Comparison of ENCODE assay signal across 18 cellular contexts in genomic region chr1:186536272-186536905, GRCh38.
DNase-seq lines count a peak whose midpoint lies in the region; ATAC-seq, FAIRE-seq and TF ChIP-seq lines count a peak whose summit lies in the region.
"Had no signal": no experiment of that assay in that cellular context is flagged by ENCODE, and none has a peak within 500 bp of the region (broad histone marks: within the 10 kb centered on the region; RNA-seq: fewer than 3 reads in every experiment).

No MANE protein-coding gene starts in this region.

- H3K79me2 ChIP-seq in OCI-LY3 (ENCODE audit: low read length), result no peaks in the 10 kb centered on the region

- FAIRE-seq in bronchial epithelial cell (lab: Jason Lieb, UNC), result no peak
- FAIRE-seq: H54 had no signal

- no peak for TF ChIP-seq RAD21 in IMR-90 (IDR thresholded peaks at IDR 0.05; ENCODE audit: low read length)

- no peaks in the 10 kb centered on the region for H3K36me3 Mint-ChIP-seq in osteocyte (ENCODE audit: unreplicated experiment)
- H3K36me3 Mint-ChIP-seq: neural progenitor cell had no signal

- in situ Hi-C loops in IMR-90 (cut with MboI; ENCODE audit: low sequenced_read_pairs), result no loop called here

- no peak for TF ChIP-seq POLR2A in IMR-90 (IDR thresholded peaks at IDR 0.05; ENCODE audit: low read depth, low read length)

- peak overlapping the region; percentile 77 for H3K27ac Mint-ChIP-seq in osteocyte (ENCODE audit: unreplicated experiment)
- H3K27ac Mint-ChIP-seq: activated T-helper 1 cell treated with anti-CD3 and anti-CD28 coated beads, Interleukin-12 subunit alpha, Interleukin-12 subunit beta, Interleukin-2, Interleukin-4 antibody, amounts not matched to agents 30 ng/mL and 10 ng/mL and 1 ng/mL, durations not matched to agents 14 hours and 24 hours and 36 hours; dendritic cell treated with granulocyte-macrophage colony-stimulating factor and Interleukin-4, amounts not matched to agents 40 ng/mL and 50 ng/mL, for 4 days; neural progenitor cell; T-helper 2 cell treated with Interferon-gamma antibody and Interleukin-4, amounts not matched to agents 5 μg/mL and 100 μg/mL, for 36 hours had no signal

- no peak overlapping the region for H2AFZ ChIP-seq in IMR-90 (replicated peaks; ENCODE audit: low read length, poor library complexity)
- H2AFZ ChIP-seq in OCI-LY3 (ENCODE audit: low read depth, low read length), result peak overlapping the region; percentile 10; the same call in 1 of the 2 replicates
- H2AFZ ChIP-seq: neural progenitor cell had no signal

- 0 out of 2 replicates have a peak, but pooled peaks cover 2% of the 10 kb centered on the region for H3K9me3 ChIP-seq in IMR-90 (ENCODE audit: control insufficient read depth, insufficient read depth, low read length)
- no peaks in the 10 kb centered on the region for H3K9me3 ChIP-seq in OCI-LY3 (ENCODE audit: insufficient read depth, low read length)
- H3K9me3 ChIP-seq: esophagus squamous epithelium, sigmoid colon had no signal

- H2AK5ac ChIP-seq in IMR-90 (ENCODE audit: low read depth, low read length), result no peak overlapping the region; the same call in 1 of the 2 replicates

- H3K4me1 ChIP-seq in IMR-90 (ENCODE audit: control insufficient read depth, insufficient read depth, low read length) (peaks cover 15% of the 10 kb centered on the region), OCI-LY3 (ENCODE audit: low read length) (peaks cover 31% of the 10 kb centered on the region)
- H3K4me1 ChIP-seq: neural progenitor cell had no signal

- peaks cover 14% of the 10 kb centered on the region for H3K9me1 ChIP-seq in IMR-90 (ENCODE audit: insufficient read depth, low read length)

- dilution Hi-C loops in IMR-90 (cut with HindIII; ENCODE audit: low sequenced_read_pairs, unreplicated experiment), result no loop called here

- no peak overlapping the region for H3K9ac ChIP-seq in IMR-90 (ENCODE audit: low read depth, low read length)
- peak overlapping the region; percentile 1; the same call in 1 of the 2 replicates for H3K9ac ChIP-seq in OCI-LY3 (ENCODE audit: low read length)
- H3K9ac ChIP-seq: neural progenitor cell had no signal

- H2BK20ac ChIP-seq in IMR-90 (ENCODE audit: low read depth, low read length), result peak overlapping the region; percentile 14

- H3K56ac ChIP-seq in IMR-90 (ENCODE audit: extremely low read depth, insufficient read depth, low read length), result no peak overlapping the region; the same call in 1 of the 2 replicates

- peak overlapping the region; percentile 26 for H3K14ac ChIP-seq in IMR-90 (replicated peaks; ENCODE audit: low read depth, low read length)

- peak; percentile 4; the same call in 1 of the 2 replicates for ATAC-seq in IMR-90 (ENCODE audit: low read depth)

- CTCF ChIA-PET in IMR-90 (lab: Yijun Ruan, JAX), result no interaction called here

- H2BK120ac ChIP-seq in IMR-90 (ENCODE audit: low read depth, low read length), result peak overlapping the region; percentile 88

- H3K27me3 Mint-ChIP-seq in osteocyte (ENCODE audit: unreplicated experiment), result no peaks in the 10 kb centered on the region
- H3K27me3 Mint-ChIP-seq: dendritic cell treated with granulocyte-macrophage colony-stimulating factor and Interleukin-4, amounts not matched to agents 40 ng/mL and 50 ng/mL, for 4 days had no signal

- H3K4me3 Mint-ChIP-seq in osteocyte (ENCODE audit: unreplicated experiment), result no peak overlapping the region
- H3K4me3 Mint-ChIP-seq: activated T-helper 1 cell treated with anti-CD3 and anti-CD28 coated beads, Interleukin-12 subunit alpha, Interleukin-12 subunit beta, Interleukin-2, Interleukin-4 antibody, amounts not matched to agents 30 ng/mL and 10 ng/mL and 1 ng/mL, durations not matched to agents 14 hours and 24 hours and 36 hours; dendritic cell treated with granulocyte-macrophage colony-stimulating factor and Interleukin-4, amounts not matched to agents 40 ng/mL and 50 ng/mL, for 4 days; neural progenitor cell; T-helper 2 cell treated with Interferon-gamma antibody and Interleukin-4, amounts not matched to agents 5 μg/mL and 100 μg/mL, for 36 hours had no signal

- DNase-seq in IMR-90 (peak; percentile 10), bronchial epithelial cell (ENCODE audit: low read depth) (peak; percentile 34), osteocyte (ENCODE audit: extremely low spot score, unreplicated experiment) (no peak), dedifferentiated amniotic fluid mesenchymal stem cell (ENCODE audit: extremely low spot score) (no peak)
- DNase-seq in stimulated activated CD4-positive, alpha-beta T cell treated with anti-CD3 and anti-CD28 coated beads, Interleukin-4, amount 100 ng/mL, for 1 hour, result no peak
- DNase-seq in activated CD4-positive, alpha-beta T cell treated with anti-CD3 and anti-CD28 coated beads for 4 hours, result no peak
- DNase-seq: activated CD4-positive, alpha-beta T cell treated with anti-CD3 and anti-CD28 coated beads, Interleukin-2, amount 50 U/mL, for 1 hour; esophagus squamous epithelium; NCI-H1048; NCI-H2227 treated with DMSO at 0.1 percent for 48 hours; sigmoid colon had no signal

- intact Hi-C loops in IMR-90 (cut with micrococcal nuclease), result no loop called here

- H3K36me3 ChIP-seq in IMR-90 (ENCODE audit: control insufficient read depth, insufficient read depth, low read length), result no peaks in the 10 kb centered on the region
- no peaks in the 10 kb centered on the region for H3K36me3 ChIP-seq in OCI-LY3 (replicated peaks; ENCODE audit: low read depth, low read length)
- H3K36me3 ChIP-seq in bronchial epithelial cell (ENCODE audit: control insufficient read depth, insufficient read depth, low read length), result no peaks in the 10 kb centered on the region
- H3K36me3 ChIP-seq: esophagus squamous epithelium, neural progenitor cell, sigmoid colon had no signal

- H3K4ac ChIP-seq in IMR-90 (ENCODE audit: low read depth, low read length), result peak overlapping the region; percentile 62; the same call in 1 of the 2 replicates

- peak overlapping the region; percentile 42; the same call in 1 of the 2 replicates for H4K5ac ChIP-seq in IMR-90 (ENCODE audit: low read depth, low read length)

- WGBS in IMR-90 (ENCODE audit: extremely low coverage in 2 of 2, insufficient read length in 1 of 2), 2 experiments, result no CpG with 5 or more reads among the region's 3 CpGs

- peak overlapping the region; percentile 65; the same call in 1 of the 2 replicates for H3K18ac ChIP-seq in IMR-90 (ENCODE audit: low read depth, low read length)

- H4K20me1 ChIP-seq in IMR-90 (ENCODE audit: insufficient read depth, low read length) (no peaks in the 10 kb centered on the region), OCI-LY3 (ENCODE audit: insufficient read depth, low read length) (no peaks in the 10 kb centered on the region)

- H3K27me3 ChIP-seq in IMR-90 (ENCODE audit: control insufficient read depth, insufficient read depth, low read length) (no peaks in the 10 kb centered on the region), OCI-LY3 (ENCODE audit: low read depth, low read length) (no peaks in the 10 kb centered on the region), bronchial epithelial cell (ENCODE audit: control insufficient read depth, insufficient read depth, low read length) (no peaks in the 10 kb centered on the region)
- H3K27me3 ChIP-seq: esophagus squamous epithelium, neural progenitor cell, sigmoid colon had no signal

- peak overlapping the region; percentile 30; the same call in 1 of the 2 replicates for H3K23ac ChIP-seq in IMR-90 (ENCODE audit: low read depth, low read length)

- peak overlapping the region; percentile 77 to 80 for H4K8ac ChIP-seq in IMR-90 (ENCODE audit: low read depth in 2 of 2, low read length in 2 of 2)

- H4K91ac ChIP-seq in IMR-90 (ENCODE audit: insufficient read depth, low read depth, low read length), result peak overlapping the region; percentile 11; the same call in 1 of the 2 replicates

- POLR2A ChIA-PET in IMR-90 (lab: Charles Lee; ENCODE audit: unreplicated experiment), result no interaction called here

- no peak for TF ChIP-seq CTCF in IMR-90 (conservative IDR thresholded peaks at IDR 0.05; ENCODE audit: low read depth, low read length)
- no peak for TF ChIP-seq CTCF in OCI-LY3 (IDR thresholded peaks at IDR 0.05; ENCODE audit: low read depth, low read length)
- TF ChIP-seq CTCF in bronchial epithelial cell (IDR thresholded peaks at IDR 0.05; ENCODE audit: insufficient read depth, low read length, severe bottlenecking), result no peak
- no peak for TF ChIP-seq CTCF in osteocyte (IDR thresholded peaks at IDR 0.05)

- no TSS peak for BruUV-seq in IMR-90 (replicated peaks; lab: Mats Ljungman, UMichigan)

- H3K4me3 ChIP-seq in IMR-90 (ENCODE audit: insufficient read depth, low read depth, low read length) (no peak overlapping the region), OCI-LY3 (ENCODE audit: low read length) (peak overlapping the region; percentile 24), bronchial epithelial cell (ENCODE audit: low read depth, low read length) (no peak overlapping the region)
- H3K4me3 ChIP-seq: esophagus squamous epithelium, neural progenitor cell, sigmoid colon had no signal

- H3K4me1 Mint-ChIP-seq in osteocyte (ENCODE audit: unreplicated experiment), result peaks cover 46% of the 10 kb centered on the region
- H3K4me1 Mint-ChIP-seq: neural progenitor cell had no signal

- H2BK5ac ChIP-seq in IMR-90 (ENCODE audit: low read depth, low read length, poor library complexity, severe bottlenecking), result peak overlapping the region; percentile 50

- H2BK15ac ChIP-seq in IMR-90 (ENCODE audit: low read depth, low read length), result peak overlapping the region; percentile 81; the same call in 2 of the 3 replicates

- peaks cover 5% of the 10 kb centered on the region for H3K9me3 Mint-ChIP-seq in osteocyte (ENCODE audit: unreplicated experiment)
- H3K9me3 Mint-ChIP-seq: neural progenitor cell had no signal

- H3K4me2 ChIP-seq in IMR-90 (ENCODE audit: low read depth, low read length), result 0 out of 2 replicates have a peak overlapping the region, but pooled peaks have one; percentile 36
- H3K4me2 ChIP-seq in OCI-LY3 (ENCODE audit: low read length), result peak overlapping the region; percentile 66
- H3K4me2 ChIP-seq: neural progenitor cell had no signal

- H3K27ac ChIP-seq in IMR-90 (ENCODE audit: insufficient read depth, low read length) (peak overlapping the region; percentile 55), OCI-LY3 (ENCODE audit: low read length) (peak overlapping the region; percentile 66)
- H3K27ac ChIP-seq: esophagus squamous epithelium, HL-60, neural progenitor cell, sigmoid colon had no signal

- no peaks in the 10 kb centered on the region for H3K79me1 ChIP-seq in IMR-90 (ENCODE audit: low read depth in 1 of 2, low read length in 2 of 2)

- H2AK9ac ChIP-seq in IMR-90 (replicated peaks; ENCODE audit: low read depth, low read length, poor library complexity), result no peak overlapping the region

TF ChIP-seq in IMR-90, 13 proteins besides CTCF, POLR2A, EP300 and RAD21:
- TF ChIP-seq MXI1 (IDR thresholded peaks at IDR 0.05; ENCODE audit: borderline replicate concordance, low read depth, low read length) (no peak), SMC3 (IDR thresholded peaks at IDR 0.05; ENCODE audit: low read depth, low read length) (no peak), CEBPB (IDR thresholded peaks at IDR 0.05; ENCODE audit: low read depth, low read length) (peak; percentile 77)

Comparison
In these comparisons a context has a peak if more than half of its experiments do, and no peak if none do; other contexts are left out.
1. DNase-seq: peak in IMR-90 (single experiment) and bronchial epithelial cell (single experiment); none in osteocyte (single experiment), dedifferentiated amniotic fluid mesenchymal stem cell (single experiment), stimulated activated CD4-positive, alpha-beta T cell treated with anti-CD3 and anti-CD28 coated beads, Interleukin-4, amount 100 ng/mL, for 1 hour (single experiment) and activated CD4-positive, alpha-beta T cell treated with anti-CD3 and anti-CD28 coated beads for 4 hours (0 of 2).